9 cellular contexts compared by ENCODE assay signal in genomic region chr19:19146000-19146608, GRCh38. TPM values are rescaled to one million over a fixed set of nuclear protein-coding genes. Genes with fewer than 3 reads are reported as not detected.
A peak's percentile ranks its signal among the peaks of the same experiment; 100 is the strongest.
DNase-seq lines count a peak whose midpoint lies in the region; ATAC-seq, FAIRE-seq and TF ChIP-seq lines count a peak whose summit lies in the region.
"Had no signal": no experiment of that assay in that cellular context is flagged by ENCODE, and none has a peak within 500 bp of the region (broad histone marks: within the 10 kb centered on the region; RNA-seq: fewer than 3 reads in every experiment).

No MANE protein-coding gene starts in this region.

- peak overlapping the region; percentile 95 for H4K8ac ChIP-seq in mesenchymal stem cell (ENCODE audit: low read length)

- H3K79me1 ChIP-seq in mesenchymal stem cell (replicated peaks; ENCODE audit: low read length, poor library complexity, severe bottlenecking): no peaks in the 10 kb centered on the region

- peak; percentile 33 for FAIRE-seq in GM19239 (lab: Jason Lieb, UNC)

- no peak overlapping the region for H3K14ac ChIP-seq in mesenchymal stem cell (ENCODE audit: low read length in 2 of 2)

- H3K27me3 ChIP-seq in mesenchymal stem cell (ENCODE audit: control insufficient read depth in 1 of 2, insufficient read depth in 1 of 2, low read length in 2 of 2): peaks cover 0 to 5% of the 10 kb centered on the region in 2 experiments

- H3K4me1 ChIP-seq in mesenchymal stem cell (ENCODE audit: control insufficient read depth, insufficient read depth, low read depth, low read length): no peaks in the 10 kb centered on the region
- H3K4me1 ChIP-seq: HAP-1 had no signal

- no peak overlapping the region for H2BK12ac ChIP-seq in mesenchymal stem cell (ENCODE audit: low read length in 2 of 2)

- no peak overlapping the region for H3K27ac ChIP-seq in mesenchymal stem cell (ENCODE audit: low read length, poor library complexity, severe bottlenecking)

- DNase-seq in AG09309 (ENCODE audit: low read depth): no peak
- peak; percentile 82 for DNase-seq in GM19239 (ENCODE audit: insufficient read length, low spot score)
- DNase-seq in NCI-H2227 treated with DMSO at 0.1 percent for 48 hours (lab: John Stamatoyannopoulos, UW): peak; percentile 0
- peak; percentile 89 for DNase-seq in activated CD4-positive, alpha-beta memory T cell treated with anti-CD3 and anti-CD28 coated beads, Interleukin-2, amount 10 ng/mL, durations not matched to agents 7 days and 5 days
- DNase-seq in ecto neural progenitor cell (ENCODE audit: low spot score): peak; percentile 92
- DNase-seq in mesenchymal stem cell: peak; percentile 56
- peak; percentile 82 for DNase-seq in stimulated activated CD8-positive, alpha-beta memory T cell treated with anti-CD3 and anti-CD28 coated beads, Interleukin-15, amount 100 ng/mL, for 1 hour (ENCODE audit: low read depth)

- H3K4ac ChIP-seq in mesenchymal stem cell (ENCODE audit: low read depth in 1 of 2, low read length in 2 of 2): peak overlapping the region in 1 of 2 experiments; percentile 1

- no peak overlapping the region for H3K4me3 ChIP-seq in AG09309 (ENCODE audit: control insufficient read depth, low read depth, low read length)
- no peak overlapping the region for H3K4me3 ChIP-seq in mesenchymal stem cell (ENCODE audit: insufficient read depth in 1 of 2, low read depth in 1 of 2, low read length in 2 of 2)
- H3K4me3 ChIP-seq: HAP-1 had no signal

- no peak overlapping the region for H2BK120ac ChIP-seq in mesenchymal stem cell (ENCODE audit: low read depth, low read length)

- no peaks in the 10 kb centered on the region for H3K9me3 ChIP-seq in mesenchymal stem cell (ENCODE audit: control insufficient read depth, low read length)
- H3K9me3 ChIP-seq: HAP-1 had no signal

- H3K4me1 Mint-ChIP-seq in activated CD4-positive, alpha-beta memory T cell treated with anti-CD3 and anti-CD28 coated beads, Interleukin-2, amount 10 ng/mL, durations not matched to agents 7 days and 5 days: no peaks in the 10 kb centered on the region

- CTCF ChIA-PET in activated CD4-positive, alpha-beta memory T cell treated with anti-CD3 and anti-CD28 coated beads, Interleukin-2, amount 10 ng/mL, durations not matched to agents 7 days and 5 days (lab: Charles Lee): interaction anchor here (0.6 to 4.1 kb wide), 12 partner anchors 11 to 149 kb away, joined by 3 to 23 read pairs (median 4); partner anchors contain the start of genes BORCS8, RFXANK and SLC25A42

- H3K27ac Mint-ChIP-seq in activated CD4-positive, alpha-beta memory T cell treated with anti-CD3 and anti-CD28 coated beads, Interleukin-2, amount 10 ng/mL, durations not matched to agents 7 days and 5 days: no peak overlapping the region

- H3K9ac ChIP-seq in mesenchymal stem cell (ENCODE audit: low read length): no peak overlapping the region

- peak overlapping the region; percentile 81 for H4K91ac ChIP-seq in mesenchymal stem cell (ENCODE audit: low read length)

- H2BK5ac ChIP-seq in mesenchymal stem cell (ENCODE audit: low read depth, low read length, poor library complexity, severe bottlenecking): no peak overlapping the region

- WGBS in mesenchymal stem cell: 11% methylated on average over 16 of the region's 21 CpGs

- H2BK15ac ChIP-seq in mesenchymal stem cell (ENCODE audit: low read depth, poor library complexity, severe bottlenecking): peak overlapping the region; percentile 92

- H3K36me3 ChIP-seq in mesenchymal stem cell (ENCODE audit: control insufficient read depth in 1 of 2, insufficient read depth in 2 of 2, low read depth in 1 of 2, low read length in 2 of 2): peaks cover 10 to 14% of the 10 kb centered on the region in 2 experiments
- H3K36me3 ChIP-seq: HAP-1 had no signal

- H2AK5ac ChIP-seq in mesenchymal stem cell (ENCODE audit: low read length, severe bottlenecking): no peak overlapping the region

- no peak overlapping the region for H3K18ac ChIP-seq in mesenchymal stem cell (ENCODE audit: low read depth in 1 of 2, low read length in 2 of 2)

- H3K27me3 Mint-ChIP-seq in activated CD4-positive, alpha-beta memory T cell treated with anti-CD3 and anti-CD28 coated beads, Interleukin-2, amount 10 ng/mL, durations not matched to agents 7 days and 5 days: no peaks in the 10 kb centered on the region

- no peak overlapping the region for H3K4me2 ChIP-seq in mesenchymal stem cell (ENCODE audit: low read length, poor library complexity, severe bottlenecking)

- POLR2A ChIA-PET in activated CD4-positive, alpha-beta memory T cell treated with anti-CD3 and anti-CD28 coated beads, Interleukin-2, amount 10 ng/mL, durations not matched to agents 7 days and 5 days (lab: Charles Lee): interaction anchor here (1.0 to 1.1 kb wide), 2 partner anchors 29 to 345 kb away, joined by 3 read pairs; no protein-coding TSS in a partner anchor

- no peaks in the 10 kb centered on the region for H3K9me3 Mint-ChIP-seq in activated CD4-positive, alpha-beta memory T cell treated with anti-CD3 and anti-CD28 coated beads, Interleukin-2, amount 10 ng/mL, durations not matched to agents 7 days and 5 days

- no peak overlapping the region for H3K4me3 Mint-ChIP-seq in activated CD4-positive, alpha-beta memory T cell treated with anti-CD3 and anti-CD28 coated beads, Interleukin-2, amount 10 ng/mL, durations not matched to agents 7 days and 5 days

- H2AFZ ChIP-seq in mesenchymal stem cell (ENCODE audit: low read depth, low read length): no peak overlapping the region

- no peak overlapping the region for H3K23ac ChIP-seq in mesenchymal stem cell (ENCODE audit: low read length in 2 of 2)

- no peaks in the 10 kb centered on the region for H3K36me3 Mint-ChIP-seq in activated CD4-positive, alpha-beta memory T cell treated with anti-CD3 and anti-CD28 coated beads, Interleukin-2, amount 10 ng/mL, durations not matched to agents 7 days and 5 days (ENCODE audit: low read depth)

- TF ChIP-seq CTCF in AG09309 (IDR thresholded peaks at IDR 0.05; ENCODE audit: control insufficient read depth, insufficient read depth, low read depth, low read length, missing control alignments): peak; percentile 98

- no peak for ATAC-seq in HG03432 (IDR thresholded peaks at IDR 0.05; ENCODE audit: unreplicated experiment)

RNA-seq across cellular contexts. Expression of gene TMEM161A, which starts 7.8 kb away (rescaled TPM):
- 10 to 100 TPM; 18.9 TPM for total RNA-seq in activated CD4-positive, alpha-beta memory T cell treated with anti-CD3 and anti-CD28 coated beads, Interleukin-2, amount 10 ng/mL, durations not matched to agents 7 days and 5 days
- 21.4 TPM for polyA plus RNA-seq in mesenchymal stem cell (2013, experiment 1 of 2)
- 21.0 TPM for polyA plus RNA-seq in mesenchymal stem cell (2013, experiment 2 of 2)

RNA-seq across cellular contexts. Expression of gene MEF2B, which starts 24.0 kb away (rescaled TPM):
- 1 to 10 TPM; 1.6 to 5.4 TPM for total RNA-seq in activated CD4-positive, alpha-beta memory T cell treated with anti-CD3 and anti-CD28 coated beads, Interleukin-2, amount 10 ng/mL, durations not matched to agents 7 days and 5 days
- polyA plus RNA-seq in mesenchymal stem cell (2013, experiment 1 of 2): 0.35 TPM
- 0.37 TPM for polyA plus RNA-seq in mesenchymal stem cell (2013, experiment 2 of 2)

RNA-seq across cellular contexts. Expression of gene BORCS8, which starts 45.8 kb away (rescaled TPM):
- 10 to 100 TPM; 28.5 to 29.0 TPM for total RNA-seq in activated CD4-positive, alpha-beta memory T cell treated with anti-CD3 and anti-CD28 coated beads, Interleukin-2, amount 10 ng/mL, durations not matched to agents 7 days and 5 days
- polyA plus RNA-seq in mesenchymal stem cell (2013, experiment 1 of 2): 24.0 TPM
- 21.1 TPM for polyA plus RNA-seq in mesenchymal stem cell (2013, experiment 2 of 2)

RNA-seq across cellular contexts. Expression of gene RFXANK, which starts 46.0 kb away (rescaled TPM):
- total RNA-seq in activated CD4-positive, alpha-beta memory T cell treated with anti-CD3 and anti-CD28 coated beads, Interleukin-2, amount 10 ng/mL, durations not matched to agents 7 days and 5 days: 100 to 1,000 TPM; 100 to 102 TPM
- polyA plus RNA-seq in mesenchymal stem cell (2013, experiment 1 of 2): 145 TPM
- polyA plus RNA-seq in mesenchymal stem cell (2013, experiment 2 of 2): 144 TPM

RNA-seq across cellular contexts. Expression of gene NR2C2AP, which starts 57.1 kb away (rescaled TPM):
- 10 to 100 TPM; 25.8 to 25.9 TPM for total RNA-seq in activated CD4-positive, alpha-beta memory T cell treated with anti-CD3 and anti-CD28 coated beads, Interleukin-2, amount 10 ng/mL, durations not matched to agents 7 days and 5 days
- 3.7 TPM for polyA plus RNA-seq in mesenchymal stem cell (2013, experiment 1 of 2)
- polyA plus RNA-seq in mesenchymal stem cell (2013, experiment 2 of 2): 3.1 TPM
